ENCODE assay signal across 19 cellular contexts in genomic region chr12:15706010-15706676, GRCh38.
A peak's percentile ranks its signal among the peaks of the same experiment; 100 is the strongest.
DNase-seq lines count a peak whose midpoint lies in the region; ATAC-seq and TF ChIP-seq lines count a peak whose summit lies in the region.
"Had no signal": no experiment of that assay in that cellular context is flagged by ENCODE, and none has a peak within 500 bp of the region (broad histone marks: within the 10 kb centered on the region; RNA-seq: fewer than 3 reads in every experiment).

No MANE protein-coding gene starts in this region.

- H3K9me2 ChIP-seq in PC-3 (replicated peaks; ENCODE audit: low read length): no peaks in the 10 kb centered on the region

- CTCF ChIA-PET in WTC11 (lab: Charles Lee) (interaction anchor here (0.8 to 1.5 kb wide), 2 partner anchors 66 to 122 kb away, joined by 3 read pairs; no protein-coding TSS in a partner anchor), HEK293T (lab: Yijun Ruan, JAX) (interaction anchor here (0.5 kb wide), 1 partner anchor 189 kb away, joined by 3 read pairs; no protein-coding TSS in a partner anchor), PC-3 (lab: Charles Lee) (no interaction called here)

- no peak overlapping the region for H3K4me3 ChIP-seq in right cardiac atrium (ENCODE audit: low read length)
- H3K4me3 ChIP-seq in lower lobe of right lung: no peak overlapping the region
- H3K4me3 ChIP-seq in PC-3 (ENCODE audit: low read length): no peak overlapping the region
- H3K4me3 ChIP-seq: vagina had no signal

- ATAC-seq in right cardiac atrium: peak; percentile 24 to 47
- no peak for ATAC-seq in left ventricle myocardium superior
- ATAC-seq in WTC11: peak; percentile 99
- ATAC-seq in lower lobe of right lung: peak; percentile 49 to 52
- ATAC-seq in PC-3: no peak
- ATAC-seq: activated naive CD4-positive, alpha-beta T cell treated with anti-CD3 and anti-CD28 coated beads, Interleukin-2, amount 50 U/mL, for 72 hours had no signal

- H3K4me1 Mint-ChIP-seq in WTC11: peaks cover 24% of the 10 kb centered on the region
- peaks cover 13% of the 10 kb centered on the region for H3K4me1 Mint-ChIP-seq in type B pancreatic cell (ENCODE audit: unreplicated experiment)
- H3K4me1 Mint-ChIP-seq: memory B cell had no signal

- H3K4me3 Mint-ChIP-seq in WTC11 (no peak overlapping the region), type B pancreatic cell (no peak overlapping the region)
- H3K4me3 Mint-ChIP-seq: IgD-negative memory B cell; memory B cell; neural crest cell; stimulated activated naive CD8-positive, alpha-beta T cell treated with anti-CD3 and anti-CD28 coated beads, Interleukin-15, Interleukin-2, amounts not matched to agents 100 ng/mL and 50 ng/mL, for 24 hours had no signal

- H3K9me3 ChIP-seq in right cardiac atrium (ENCODE audit: control insufficient read depth, low read length): no peaks in the 10 kb centered on the region
- no peaks in the 10 kb centered on the region for H3K9me3 ChIP-seq in lower lobe of right lung
- H3K9me3 ChIP-seq in PC-3 (ENCODE audit: low read length): no peaks in the 10 kb centered on the region
- H3K9me3 ChIP-seq: vagina had no signal

- intact Hi-C loops in right cardiac atrium (cut with DNase I) (no loop called here), left ventricle myocardium superior (cut with micrococcal nuclease) (no loop called here), lower lobe of right lung (cut with DNase I) (no loop called here), PC-3 (cut with micrococcal nuclease) (no loop called here)

- H3K27me3 Mint-ChIP-seq in WTC11 (ENCODE audit: low read depth) (no peaks in the 10 kb centered on the region), type B pancreatic cell (no peaks in the 10 kb centered on the region)
- H3K27me3 Mint-ChIP-seq: memory B cell; stimulated activated naive CD8-positive, alpha-beta T cell treated with anti-CD3 and anti-CD28 coated beads, Interleukin-15, Interleukin-2, amounts not matched to agents 100 ng/mL and 50 ng/mL, for 24 hours had no signal

- H3K36me3 Mint-ChIP-seq in WTC11: no peaks in the 10 kb centered on the region
- H3K36me3 Mint-ChIP-seq in type B pancreatic cell: peaks cover 17% of the 10 kb centered on the region
- H3K36me3 Mint-ChIP-seq: activated naive CD4-positive, alpha-beta T cell treated with anti-CD3 and anti-CD28 coated beads, Interleukin-2, amount 50 U/mL, for 72 hours; memory B cell had no signal

- H3K79me2 ChIP-seq in PC-3 (ENCODE audit: low read length): 0 out of 2 replicates have a peak, but pooled peaks cover 5% of the 10 kb centered on the region

- peaks cover 2% of the 10 kb centered on the region for H3K4me1 ChIP-seq in right cardiac atrium (ENCODE audit: control insufficient read depth, insufficient read depth, low read length)
- H3K4me1 ChIP-seq in lower lobe of right lung: peaks cover 21% of the 10 kb centered on the region
- peaks cover 20% of the 10 kb centered on the region for H3K4me1 ChIP-seq in PC-3 (ENCODE audit: insufficient read depth, low read length)

- no TSS peak for BruUV-seq in PC-3 (replicated peaks; lab: Mats Ljungman, UMichigan)

- no peak overlapping the region for H2AFZ ChIP-seq in PC-3 (ENCODE audit: low read length)

- H3K36me3 ChIP-seq in lower lobe of right lung (no peaks in the 10 kb centered on the region), PC-3 (ENCODE audit: low read depth, low read length) (no peaks in the 10 kb centered on the region)
- H3K36me3 ChIP-seq: brain microvascular endothelial cell, vagina had no signal

- no peak overlapping the region for H3K4me2 ChIP-seq in PC-3 (ENCODE audit: low read length)

- H3F3A ChIP-seq in PC-3 (ENCODE audit: low read length, unreplicated experiment): no peaks in the 10 kb centered on the region

- H4K20me1 ChIP-seq in PC-3 (ENCODE audit: low read length): no peaks in the 10 kb centered on the region

- H3K27ac ChIP-seq in right cardiac atrium (ENCODE audit: low read length): no peak overlapping the region
- no peak overlapping the region for H3K27ac ChIP-seq in lower lobe of right lung
- no peak overlapping the region for H3K27ac ChIP-seq in PC-3 (ENCODE audit: low read length)
- H3K27ac ChIP-seq: brain microvascular endothelial cell, vagina had no signal

- no peaks in the 10 kb centered on the region for H3K27me3 ChIP-seq in right cardiac atrium (ENCODE audit: control insufficient read depth, insufficient read depth)
- H3K27me3 ChIP-seq in lower lobe of right lung (ENCODE audit: low read depth): no peaks in the 10 kb centered on the region
- H3K27me3 ChIP-seq in PC-3 (ENCODE audit: low read length): no peaks in the 10 kb centered on the region
- H3K27me3 ChIP-seq: brain microvascular endothelial cell, vagina had no signal

- DNase-seq in right cardiac atrium (peak in 1 of 3 donors; percentile 21), left ventricle myocardium superior (no peak), WTC11 (ENCODE audit: low spot score) (peak; percentile 53), lower lobe of right lung (peak; percentile 39), HEK293T (ENCODE audit: extremely low spot score) (no peak), PC-3 (no peak), type B pancreatic cell (ENCODE audit: extremely low spot score, unreplicated experiment) (no peak), NCI-H446 (lab: John Stamatoyannopoulos, UW) (no peak)
- DNase-seq: activated CD4-positive, alpha-beta T cell treated with anti-CD3 and anti-CD28 coated beads, Interleukin-2, amount 50 U/mL, for 4 hours; activated T-cell treated with anti-CD3 and anti-CD28 coated beads, Interleukin-2, amount 50 U/mL, for 1 hour; brain microvascular endothelial cell; MV-4-11; NCI-H2107 had no signal

- no peaks in the 10 kb centered on the region for H3K9me3 Mint-ChIP-seq in WTC11
- H3K9me3 Mint-ChIP-seq in type B pancreatic cell: no peaks in the 10 kb centered on the region
- H3K9me3 Mint-ChIP-seq: activated naive CD4-positive, alpha-beta T cell treated with anti-CD3 and anti-CD28 coated beads, Interleukin-2, amount 50 U/mL, for 72 hours; IgD-negative memory B cell; memory B cell; neural crest cell; stimulated activated naive CD8-positive, alpha-beta T cell treated with anti-CD3 and anti-CD28 coated beads, Interleukin-15, Interleukin-2, amounts not matched to agents 100 ng/mL and 50 ng/mL, for 24 hours had no signal

- POLR2A ChIA-PET in WTC11 (lab: Charles Lee) (no interaction called here), HEK293T (lab: Yijun Ruan, JAX) (no interaction called here), PC-3 (lab: Charles Lee; ENCODE audit: unreplicated experiment) (interaction anchor here (0.6 kb wide), 1 partner anchor 56 kb away, joined by 7 read pairs; no protein-coding TSS in a partner anchor)

- 78% methylated on average over 4 of the region's 4 CpGs for WGBS in right cardiac atrium

- H3K9ac ChIP-seq in PC-3 (ENCODE audit: low read length): no peak overlapping the region

- H3K27ac Mint-ChIP-seq in WTC11 (peak overlapping the region; percentile 37), type B pancreatic cell (no peak overlapping the region)
- H3K27ac Mint-ChIP-seq: activated naive CD4-positive, alpha-beta T cell treated with anti-CD3 and anti-CD28 coated beads, Interleukin-2, amount 50 U/mL, for 72 hours; IgD-negative memory B cell; memory B cell; stimulated activated naive CD8-positive, alpha-beta T cell treated with anti-CD3 and anti-CD28 coated beads, Interleukin-15, Interleukin-2, amounts not matched to agents 100 ng/mL and 50 ng/mL, for 24 hours had no signal

- no peak for TF ChIP-seq CTCF in WTC11 (IDR thresholded peaks at IDR 0.05)
- TF ChIP-seq CTCF in lower lobe of right lung (IDR thresholded peaks at IDR 0.05): no peak
- no peak for TF ChIP-seq CTCF in PC-3 (conservative IDR thresholded peaks at IDR 0.05; ENCODE audit: low read depth, low read length)
- TF ChIP-seq CTCF in type B pancreatic cell (conservative IDR thresholded peaks at IDR 0.05): no peak

TF ChIP-seq in WTC11, 78 proteins besides CTCF, POLR2A, EP300 and RAD21 (continues in another document):
- TF ChIP-seq, protein P1, sequence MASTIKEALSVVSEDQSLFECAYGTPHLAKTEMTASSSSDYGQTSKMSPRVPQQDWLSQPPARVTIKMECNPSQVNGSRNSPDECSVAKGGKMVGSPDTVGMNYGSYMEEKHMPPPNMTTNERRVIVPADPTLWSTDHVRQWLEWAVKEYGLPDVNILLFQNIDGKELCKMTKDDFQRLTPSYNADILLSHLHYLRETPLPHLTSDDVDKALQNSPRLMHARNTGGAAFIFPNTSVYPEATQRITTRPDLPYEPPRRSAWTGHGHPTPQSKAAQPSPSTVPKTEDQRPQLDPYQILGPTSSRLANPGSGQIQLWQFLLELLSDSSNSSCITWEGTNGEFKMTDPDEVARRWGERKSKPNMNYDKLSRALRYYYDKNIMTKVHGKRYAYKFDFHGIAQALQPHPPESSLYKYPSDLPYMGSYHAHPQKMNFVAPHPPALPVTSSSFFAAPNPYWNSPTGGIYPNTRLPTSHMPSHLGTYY (CRISPR knock-in tag; IDR thresholded peaks at IDR 0.05): no peak
- no peak for TF ChIP-seq CDX4 (CRISPR knock-in tag; IDR thresholded peaks at IDR 0.05; ENCODE audit: borderline replicate concordance)
- no peak for TF ChIP-seq TEAD4 (CRISPR knock-in tag; IDR thresholded peaks at IDR 0.05)
- TF ChIP-seq SMAD4 (CRISPR knock-in tag; IDR thresholded peaks at IDR 0.05): no peak

TF ChIP-seq in HEK293T, 16 proteins besides CTCF, POLR2A, EP300 and RAD21:
- no peak for TF ChIP-seq FOXM1 (IDR thresholded peaks at IDR 0.05; ENCODE audit: borderline replicate concordance)

Comparison
In these comparisons a context has a peak if more than half of its experiments do, and no peak if none do; other contexts are left out.
1. ATAC-seq: peak in right cardiac atrium (2 of 2), WTC11 (single experiment) and lower lobe of right lung (2 of 2); none in left ventricle myocardium superior (single experiment) and PC-3 (single experiment).
2. DNase-seq: peak in WTC11 (single experiment) and lower lobe of right lung (single experiment); none in left ventricle myocardium superior (single experiment), HEK293T (single experiment), PC-3 (single experiment), type B pancreatic cell (single experiment) and NCI-H446 (0 of 2).